Comparison of ENCODE assay signal across 8 cellular contexts in the genomic region with DNA sequence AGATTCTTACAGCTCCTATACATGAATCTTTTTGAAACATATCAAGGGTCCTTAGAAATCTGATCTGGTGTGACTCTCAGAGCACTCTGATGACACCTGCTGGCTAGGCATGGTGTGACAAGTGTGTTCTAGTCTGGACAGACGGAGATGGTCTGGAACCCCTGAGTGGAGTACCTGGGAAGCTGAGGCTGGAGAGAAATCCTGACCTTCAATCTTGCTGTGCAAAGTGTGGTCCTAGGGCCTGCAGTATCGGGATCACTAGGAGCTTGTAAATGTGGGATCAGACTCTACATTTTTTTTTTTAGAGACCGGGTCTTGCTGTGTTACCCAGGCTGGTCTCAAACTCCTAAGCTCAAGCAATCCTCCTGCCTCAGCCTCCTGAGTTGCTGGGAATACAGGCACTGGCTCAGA.
DNase-seq lines count a peak whose midpoint lies in the region; ATAC-seq and TF ChIP-seq lines count a peak whose summit lies in the region.

No MANE protein-coding gene starts in this region.

- H3K27ac Mint-ChIP-seq in central memory CD8-positive, alpha-beta T cell (ENCODE audit: low read depth), result no peak overlapping the region

- TF ChIP-seq RAD21 in liver (IDR thresholded peaks at IDR 0.05), result peak; percentile 83 to 89

- H3K4me3 Mint-ChIP-seq in central memory CD8-positive, alpha-beta T cell, result no peak overlapping the region

- H3K4me1 ChIP-seq in liver (ENCODE audit: control insufficient read depth in 4 of 4, insufficient read depth in 4 of 4, low read length in 3 of 4), result no peaks in the 10 kb centered on the region

- 45% methylated on average over 3 of the region's 3 CpGs for WGBS in liver

- H3K9ac ChIP-seq in liver (ENCODE audit: low read depth in 1 of 2, low read length in 2 of 2), result no peak overlapping the region

- no peaks in the 10 kb centered on the region for H3K9me3 ChIP-seq in liver (ENCODE audit: control insufficient read depth in 4 of 4, low read length in 3 of 4)

- ATAC-seq in HG02642 (IDR thresholded peaks at IDR 0.05; ENCODE audit: poor library complexity, unreplicated experiment), result peak; percentile 73
- ATAC-seq in activated CD4-positive, CD25-positive, alpha-beta regulatory T cell treated with anti-CD3 and anti-CD28 coated beads, Interleukin-2, amount 50 U/mL, for 24 hours, result peak; percentile 82 to 86
- ATAC-seq in central memory CD8-positive, alpha-beta T cell (replicated peaks; ENCODE audit: extremely low read depth, poor library complexity, severe bottlenecking), result peak; percentile 40
- no peak for ATAC-seq in GM19328 (IDR thresholded peaks at IDR 0.05; ENCODE audit: unreplicated experiment)

- H3K27me3 Mint-ChIP-seq in central memory CD8-positive, alpha-beta T cell, result no peaks in the 10 kb centered on the region

- no peaks in the 10 kb centered on the region for H3K27me3 ChIP-seq in liver (ENCODE audit: control insufficient read depth in 4 of 4, insufficient read depth in 4 of 4, low read length in 3 of 4)

- H3K36me3 ChIP-seq in liver (ENCODE audit: control insufficient read depth in 4 of 4, insufficient read depth in 3 of 4, low read depth in 1 of 4, low read length in 3 of 4), result no peaks in the 10 kb centered on the region

- no peak overlapping the region for H3K27ac ChIP-seq in liver (ENCODE audit: low read depth in 1 of 2, low read length in 2 of 2)

- DNase-seq in G401 (ENCODE audit: low spot score), result peak; percentile 85
- DNase-seq in NCI-H2227 (lab: John Stamatoyannopoulos, UW; ENCODE audit: unreplicated experiment), result peak; percentile 87
- peak; percentile 25 to 54 for DNase-seq in central memory CD8-positive, alpha-beta T cell (ENCODE audit: low spot score in 2 of 2)
- peak; percentile 54 to 71 (median 66) for DNase-seq in stimulated activated CD4-positive, alpha-beta T cell treated with anti-CD3 and anti-CD28 coated beads, TNF-alpha, amount 100 ng/mL, for 4 hours (ENCODE audit: low read depth in 3 of 3)

- H3K4me3 ChIP-seq in liver (ENCODE audit: low read depth in 1 of 3, low read length in 3 of 3), result no peak overlapping the region

- no peaks in the 10 kb centered on the region for H3K4me1 Mint-ChIP-seq in central memory CD8-positive, alpha-beta T cell

- H3K9me3 Mint-ChIP-seq in central memory CD8-positive, alpha-beta T cell, result no peaks in the 10 kb centered on the region

- H3K36me3 Mint-ChIP-seq in central memory CD8-positive, alpha-beta T cell (ENCODE audit: insufficient read depth), result no peaks in the 10 kb centered on the region

- TF ChIP-seq CTCF in liver (IDR thresholded peaks at IDR 0.05; ENCODE audit: low read depth, low read length, missing input control), result peak; percentile 75

- in situ Hi-C loops in G401 (cut with HindIII; ENCODE audit: low sequenced_read_pairs), result no loop called here

TF ChIP-seq in liver, 16 proteins besides CTCF, POLR2A, EP300 and RAD21:
- TF ChIP-seq, protein P1, sequence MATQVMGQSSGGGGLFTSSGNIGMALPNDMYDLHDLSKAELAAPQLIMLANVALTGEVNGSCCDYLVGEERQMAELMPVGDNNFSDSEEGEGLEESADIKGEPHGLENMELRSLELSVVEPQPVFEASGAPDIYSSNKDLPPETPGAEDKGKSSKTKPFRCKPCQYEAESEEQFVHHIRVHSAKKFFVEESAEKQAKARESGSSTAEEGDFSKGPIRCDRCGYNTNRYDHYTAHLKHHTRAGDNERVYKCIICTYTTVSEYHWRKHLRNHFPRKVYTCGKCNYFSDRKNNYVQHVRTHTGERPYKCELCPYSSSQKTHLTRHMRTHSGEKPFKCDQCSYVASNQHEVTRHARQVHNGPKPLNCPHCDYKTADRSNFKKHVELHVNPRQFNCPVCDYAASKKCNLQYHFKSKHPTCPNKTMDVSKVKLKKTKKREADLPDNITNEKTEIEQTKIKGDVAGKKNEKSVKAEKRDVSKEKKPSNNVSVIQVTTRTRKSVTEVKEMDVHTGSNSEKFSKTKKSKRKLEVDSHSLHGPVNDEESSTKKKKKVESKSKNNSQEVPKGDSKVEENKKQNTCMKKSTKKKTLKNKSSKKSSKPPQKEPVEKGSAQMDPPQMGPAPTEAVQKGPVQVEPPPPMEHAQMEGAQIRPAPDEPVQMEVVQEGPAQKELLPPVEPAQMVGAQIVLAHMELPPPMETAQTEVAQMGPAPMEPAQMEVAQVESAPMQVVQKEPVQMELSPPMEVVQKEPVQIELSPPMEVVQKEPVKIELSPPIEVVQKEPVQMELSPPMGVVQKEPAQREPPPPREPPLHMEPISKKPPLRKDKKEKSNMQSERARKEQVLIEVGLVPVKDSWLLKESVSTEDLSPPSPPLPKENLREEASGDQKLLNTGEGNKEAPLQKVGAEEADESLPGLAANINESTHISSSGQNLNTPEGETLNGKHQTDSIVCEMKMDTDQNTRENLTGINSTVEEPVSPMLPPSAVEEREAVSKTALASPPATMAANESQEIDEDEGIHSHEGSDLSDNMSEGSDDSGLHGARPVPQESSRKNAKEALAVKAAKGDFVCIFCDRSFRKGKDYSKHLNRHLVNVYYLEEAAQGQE (IDR thresholded peaks at IDR 0.05), result no peak
- TF ChIP-seq NR2F2 (IDR thresholded peaks at IDR 0.05) (no peak), SP1 (IDR thresholded peaks at IDR 0.05) (no peak), YY1 (IDR thresholded peaks at IDR 0.05) (no peak), JUND (IDR thresholded peaks at IDR 0.05) (no peak), RXRA (IDR thresholded peaks at IDR 0.05) (no peak), HNF4A (conservative IDR thresholded peaks at IDR 0.05) (no peak), HNF4G (IDR thresholded peaks at IDR 0.05) (no peak), MAX (IDR thresholded peaks at IDR 0.05) (no peak), FOXA2 (IDR thresholded peaks at IDR 0.05) (no peak), GABPA (IDR thresholded peaks at IDR 0.05 in 1 of 2, conservative IDR thresholded peaks at IDR 0.05 in 1 of 2) (no peak), TAF1 (conservative IDR thresholded peaks at IDR 0.05) (no peak), ZBTB33 (IDR thresholded peaks at IDR 0.05) (no peak), EGR1 (IDR thresholded peaks at IDR 0.05; ENCODE audit: low read depth in 2 of 2) (no peak), FOXA1 (IDR thresholded peaks at IDR 0.05) (no peak)
- TF ChIP-seq, protein P2, sequence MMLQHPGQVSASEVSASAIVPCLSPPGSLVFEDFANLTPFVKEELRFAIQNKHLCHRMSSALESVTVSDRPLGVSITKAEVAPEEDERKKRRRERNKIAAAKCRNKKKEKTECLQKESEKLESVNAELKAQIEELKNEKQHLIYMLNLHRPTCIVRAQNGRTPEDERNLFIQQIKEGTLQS (IDR thresholded peaks at IDR 0.05), result no peak
